30 cellular contexts compared by ENCODE assay signal in genomic region chr1:93633313-93633712, GRCh38.
"Had no signal": no experiment of that assay in that cellular context is flagged by ENCODE, and none has a peak within 500 bp of the region (broad histone marks: within the 10 kb centered on the region; RNA-seq: fewer than 3 reads in every experiment).

No MANE protein-coding gene starts in this region.

- H3K36me3 Mint-ChIP-seq: activated naive CD8-positive, alpha-beta T cell had no signal

- H3K9me3 ChIP-seq: colonic mucosa, esophagus muscularis mucosa, gastrocnemius medialis had no signal

- DNase-seq: activated CD4-positive, alpha-beta T cell treated with anti-CD3 and anti-CD28 coated beads for 48 hours; activated CD4-positive, alpha-beta T cell treated with anti-CD3 and anti-CD28 coated beads, Interleukin-2, amount 50 U/mL, for 1 hour; activated CD4-positive, alpha-beta T cell treated with anti-CD3 and anti-CD28 coated beads, Interleukin-2, amount 50 U/mL, for 48 hours; activated CD8-positive, alpha-beta memory T cell treated with anti-CD3 and anti-CD28 coated beads for 24 hours; activated CD8-positive, alpha-beta T cell treated with anti-CD3 and anti-CD28 coated beads for 36 hours; activated effector memory CD4-positive, alpha-beta T cell treated with Interleukin-2 at 50 U/mL for 16 hours; activated gamma-delta T cell treated with Interleukin-2 at 50 U/mL for 16 hours; activated naive CD4-positive, alpha-beta T cell treated with anti-CD3 and anti-CD28 coated beads, Interleukin-2, amount 50 U/mL, for 16 hours; activated naive CD4-positive, alpha-beta T cell treated with Interleukin-2 at 50 U/mL for 16 hours; activated T-cell treated with anti-CD3 and anti-CD28 coated beads, Interleukin-2, amount 50 U/mL, for 4 hours; amniotic stem cell; anterior cingulate cortex; brain microvascular endothelial cell; caudate nucleus; colonic mucosa; effector CD8-positive, alpha-beta T cell; erythroblast; foreskin keratinocyte; gastrocnemius medialis; glutamatergic neuron; heart left ventricle; T-helper 2 cell had no signal

- H3K4me1 Mint-ChIP-seq: activated T-helper 17 cell treated with anti-CD3 and anti-CD28 coated beads, Interleukin-2, amount 50 U/mL, for 72 hours had no signal

- H3K27me3 ChIP-seq: brain microvascular endothelial cell, colonic mucosa, esophagus muscularis mucosa, foreskin keratinocyte, gastrocnemius medialis, heart left ventricle had no signal

- FAIRE-seq: astrocyte, bronchial epithelial cell, TTC549 had no signal

- H3K27ac ChIP-seq: brain microvascular endothelial cell, colonic mucosa, esophagus muscularis mucosa, foreskin keratinocyte, gastrocnemius medialis, heart left ventricle, VCaP had no signal

- H3K4me3 ChIP-seq: colonic mucosa, esophagus muscularis mucosa, gastrocnemius medialis, heart left ventricle had no signal

- H3K27ac Mint-ChIP-seq: activated CD8-positive, alpha-beta T cell treated with anti-CD3 and anti-CD28 coated beads for 36 hours; activated naive CD8-positive, alpha-beta T cell; activated T-helper 17 cell treated with anti-CD3 and anti-CD28 coated beads, Interleukin-2, amount 50 U/mL, for 72 hours; WTC11 had no signal

- H3K27me3 Mint-ChIP-seq: activated CD8-positive, alpha-beta T cell treated with anti-CD3 and anti-CD28 coated beads for 36 hours; activated naive CD8-positive, alpha-beta T cell; activated T-helper 17 cell treated with anti-CD3 and anti-CD28 coated beads, Interleukin-2, amount 50 U/mL, for 72 hours had no signal

- H3K4me3 Mint-ChIP-seq: activated CD8-positive, alpha-beta T cell treated with anti-CD3 and anti-CD28 coated beads for 36 hours; activated naive CD8-positive, alpha-beta T cell; activated T-cell treated with anti-CD3 and anti-CD28 coated beads, Interleukin-2, amount 50 U/mL, for 4 hours; activated T-helper 17 cell treated with anti-CD3 and anti-CD28 coated beads, Interleukin-2, amount 50 U/mL, for 72 hours; WTC11 had no signal

- H3K4me1 ChIP-seq: colonic mucosa had no signal

- H3K9me3 Mint-ChIP-seq: activated CD8-positive, alpha-beta T cell treated with anti-CD3 and anti-CD28 coated beads for 36 hours; activated T-cell treated with anti-CD3 and anti-CD28 coated beads, Interleukin-2, amount 50 U/mL, for 4 hours; activated T-helper 17 cell treated with anti-CD3 and anti-CD28 coated beads, Interleukin-2, amount 50 U/mL, for 72 hours had no signal

- H3K36me3 ChIP-seq: colonic mucosa, gastrocnemius medialis, heart left ventricle had no signal

- ATAC-seq: activated CD8-positive, alpha-beta T cell treated with anti-CD3 and anti-CD28 coated beads for 36 hours; activated T-cell treated with anti-CD3 and anti-CD28 coated beads, Interleukin-2, amount 50 U/mL, for 4 hours; activated T-helper 17 cell treated with anti-CD3 and anti-CD28 coated beads, Interleukin-2, amount 50 U/mL, for 72 hours; foreskin keratinocyte; gastrocnemius medialis; heart left ventricle; WTC11 had no signal
